Comparison of ENCODE assay signal across 8 cellular contexts in the genomic region with DNA sequence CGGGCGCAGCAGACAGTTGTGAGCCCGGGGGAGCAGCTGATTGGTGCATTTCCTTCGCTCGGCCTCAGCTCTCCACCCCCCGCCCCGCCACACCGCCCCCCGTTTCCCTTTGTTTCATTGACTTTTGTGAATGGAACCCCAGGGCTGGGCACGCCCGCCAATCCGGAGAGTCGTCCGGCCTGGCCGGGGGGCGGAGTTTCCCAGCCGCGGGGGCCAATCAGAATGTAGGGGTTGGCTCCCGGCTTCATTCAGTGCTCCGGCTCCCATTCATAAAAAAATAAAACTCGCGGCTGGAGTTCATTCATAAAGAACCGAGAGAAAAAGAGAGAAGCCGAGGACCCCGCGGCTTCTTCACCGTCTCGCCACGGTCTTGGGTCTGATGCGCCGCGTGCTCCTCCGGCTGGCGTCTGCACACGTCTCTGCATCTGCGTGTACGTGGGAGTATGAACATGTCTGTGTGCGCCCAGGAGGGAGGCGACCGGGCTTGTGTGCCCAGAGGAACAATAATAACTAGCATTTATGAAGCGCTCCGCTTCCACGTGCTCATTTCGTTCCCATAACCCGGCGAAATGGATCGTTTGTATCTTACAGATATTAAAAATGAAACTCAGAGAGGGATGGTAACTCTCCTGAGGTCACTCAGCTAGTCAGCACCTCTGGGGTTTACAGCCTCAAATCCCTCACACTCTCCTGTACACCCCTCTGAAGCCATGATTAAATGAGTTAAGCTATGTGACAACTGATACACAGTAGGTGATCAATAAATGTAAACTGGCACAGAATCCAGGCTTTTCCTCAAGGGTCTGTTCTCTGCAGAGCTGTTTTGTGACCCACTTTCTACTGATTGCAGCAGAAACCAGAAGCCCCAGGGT. TPM values are rescaled to one million over a fixed set of nuclear protein-coding genes. Genes with fewer than 3 reads are reported as not detected.
DNase-seq lines count a peak whose midpoint lies in the region; ATAC-seq and TF ChIP-seq lines count a peak whose summit lies in the region.

A gene (minus strand): TSS at position 24 of the 872 bp plus-strand sequence. CDS start 723 bp downstream, outside the sequence.

- H3K4me3 ChIP-seq in CD8-positive, alpha-beta memory T cell (ENCODE audit: low read length) = peak within 1 kb of the TSS; percentile 74
- H3K4me3 ChIP-seq in HUES64 (ENCODE audit: low read length) (peak within 1 kb of the TSS; percentile 76), PC-3 (ENCODE audit: low read length) (peak within 1 kb of the TSS; percentile 75), mucosa of rectum (ENCODE audit: low read length in 2 of 2) (peak within 1 kb of the TSS; percentile 64 to 71)

- POLR2A ChIA-PET in CD8-positive, alpha-beta memory T cell (lab: Charles Lee) = interaction anchor here (0.8 kb wide), 1 partner anchor 63 kb away, joined by 3 read pairs; a partner anchor contains a TSS
- POLR2A ChIA-PET in PC-3 (lab: Charles Lee; ENCODE audit: unreplicated experiment) = interaction anchor here (0.6 to 0.8 kb wide), 3 partner anchors 29 to 539 kb away, joined by 3 to 7 read pairs (median 4); no protein-coding TSS in a partner anchor

- peaks cover 51 to 62% of the 10 kb centered on the region in 2 donors for H3K27me3 Mint-ChIP-seq in CD8-positive, alpha-beta memory T cell

- no peaks in the 10 kb centered on the region for H3K9me3 Mint-ChIP-seq in CD8-positive, alpha-beta memory T cell

- peaks cover 33% of the 10 kb centered on the region for H3K79me2 ChIP-seq in PC-3 (ENCODE audit: low read length)

- peak; percentile 70 for ATAC-seq in GM21423 (IDR thresholded peaks at IDR 0.05; ENCODE audit: unreplicated experiment)
- peak; percentile 65 for ATAC-seq in PC-3

- peak within 1 kb of the TSS in 6 of 8 donors; percentile 14 to 80 (median 37) for H3K27ac Mint-ChIP-seq in CD8-positive, alpha-beta memory T cell

- peaks cover 21 to 22% (median 21%) of the 10 kb centered on the region in 3 donors for H3K4me1 Mint-ChIP-seq in CD8-positive, alpha-beta memory T cell

- H3K9me3 ChIP-seq in CD8-positive, alpha-beta memory T cell (ENCODE audit: low read length) = no peaks in the 10 kb centered on the region
- no peaks in the 10 kb centered on the region for H3K9me3 ChIP-seq in HUES64 (ENCODE audit: insufficient read depth, low read depth, low read length)
- H3K9me3 ChIP-seq in PC-3 (ENCODE audit: low read length) = no peaks in the 10 kb centered on the region
- no peaks in the 10 kb centered on the region for H3K9me3 ChIP-seq in mucosa of rectum (ENCODE audit: control insufficient read depth in 2 of 2, low read length in 2 of 2)

- peaks cover 47% of the 10 kb centered on the region for H3K27me3 ChIP-seq in CD8-positive, alpha-beta memory T cell (ENCODE audit: insufficient read depth, low read length, poor library complexity, severe bottlenecking)
- H3K27me3 ChIP-seq in HUES64 (ENCODE audit: insufficient read depth, low read length) = peaks cover 18% of the 10 kb centered on the region
- no peaks in the 10 kb centered on the region for H3K27me3 ChIP-seq in PC-3 (ENCODE audit: low read length)
- H3K27me3 ChIP-seq in mucosa of rectum (ENCODE audit: control insufficient read depth in 2 of 2, insufficient read depth in 2 of 2, low read length in 2 of 2) = peaks cover 12 to 24% of the 10 kb centered on the region in 2 donors

- no peak within 1 kb of the TSS for H3K27ac ChIP-seq in CD8-positive, alpha-beta memory T cell (ENCODE audit: low read depth, low read length)
- H3K27ac ChIP-seq in HUES64 (ENCODE audit: low read depth, low read length) = peak within 1 kb of the TSS; percentile 88
- H3K27ac ChIP-seq in PC-3 (ENCODE audit: low read length) = peak within 1 kb of the TSS; percentile 94
- H3K27ac ChIP-seq in mucosa of rectum (ENCODE audit: low read depth in 2 of 2, low read length in 2 of 2) = no peak within 1 kb of the TSS

- H3F3A ChIP-seq in PC-3 (ENCODE audit: low read length, unreplicated experiment) = no peaks in the 10 kb centered on the region

- H3K4me1 ChIP-seq in CD8-positive, alpha-beta memory T cell (ENCODE audit: insufficient read depth, low read length) = peaks cover 19% of the 10 kb centered on the region
- peaks cover 48% of the 10 kb centered on the region for H3K4me1 ChIP-seq in HUES64 (ENCODE audit: insufficient read depth, low read length)
- peaks cover 33% of the 10 kb centered on the region for H3K4me1 ChIP-seq in PC-3 (ENCODE audit: insufficient read depth, low read length)
- peaks cover 7 to 19% of the 10 kb centered on the region in 2 donors for H3K4me1 ChIP-seq in mucosa of rectum (ENCODE audit: control insufficient read depth in 2 of 2, insufficient read depth in 2 of 2, low read length in 2 of 2)

- H3K9me2 ChIP-seq in PC-3 (replicated peaks; ENCODE audit: low read length) = no peaks in the 10 kb centered on the region

- TSS peak; percentile 13 for BruUV-seq in PC-3 (replicated peaks; lab: Mats Ljungman, UMichigan)

- peak within 1 kb of the TSS; percentile 83 for H3K9ac ChIP-seq in HUES64 (ENCODE audit: low read depth, low read length)
- peak within 1 kb of the TSS; percentile 91 for H3K9ac ChIP-seq in PC-3 (ENCODE audit: low read length)
- H3K9ac ChIP-seq in mucosa of rectum (ENCODE audit: low read depth in 1 of 2, low read length in 2 of 2) = peak within 1 kb of the TSS in 1 of 2 donors; percentile 52

- CTCF ChIA-PET in CD8-positive, alpha-beta memory T cell (lab: Charles Lee) = no interaction called here
- CTCF ChIA-PET in PC-3 (lab: Charles Lee) = interaction anchor here (0.6 kb wide), 1 partner anchor 27 kb away, joined by 7 read pairs; no protein-coding TSS in a partner anchor

- H3K4me3 Mint-ChIP-seq in CD8-positive, alpha-beta memory T cell = peak within 1 kb of the TSS; percentile 75 to 93 (median 88)

- H3K36me3 Mint-ChIP-seq in CD8-positive, alpha-beta memory T cell = peaks cover 0 to 4% (median 0%) of the 10 kb centered on the region in 3 donors

- WGBS in HUES64 = 2% methylated on average over 47 of the region's 47 CpGs

- no peaks in the 10 kb centered on the region for H3K36me3 ChIP-seq in CD8-positive, alpha-beta memory T cell (ENCODE audit: insufficient read depth, low read length)
- H3K36me3 ChIP-seq in HUES64 (ENCODE audit: insufficient read depth, low read length) = no peaks in the 10 kb centered on the region
- H3K36me3 ChIP-seq in PC-3 (ENCODE audit: low read depth, low read length) = no peaks in the 10 kb centered on the region
- H3K36me3 ChIP-seq in mucosa of rectum (ENCODE audit: control insufficient read depth in 2 of 2, insufficient read depth in 2 of 2, low read length in 2 of 2) = no peaks in the 10 kb centered on the region

- peak; percentile 83 to 89 (median 84) for DNase-seq in CD8-positive, alpha-beta memory T cell
- peak; percentile 97 for DNase-seq in PC-3
- peak; percentile 87 for DNase-seq in activated T-cell treated with anti-CD3 and anti-CD28 coated beads, Interleukin-2, amount 50 U/mL, for 1 hour
- peak; percentile 73 to 77 for DNase-seq in erythroblast (lab: John Stamatoyannopoulos, UW)
- peak; percentile 60 to 76 for DNase-seq in stimulated activated CD8-positive, alpha-beta memory T cell treated with anti-CD3 and anti-CD28 coated beads, Interleukin-4, amount 100 ng/mL, for 1 hour (ENCODE audit: low read depth in 2 of 2, low spot score in 1 of 2)

- intact Hi-C loops in PC-3 (cut with micrococcal nuclease) = loop anchor here (1.0 kb wide), 3 partner anchors 10 to 39 kb away; no protein-coding TSS in a partner anchor

- peak within 1 kb of the TSS; percentile 90 for H3K4me2 ChIP-seq in PC-3 (ENCODE audit: low read length)

- TF ChIP-seq POLR2A in erythroblast (IDR thresholded peaks at IDR 0.05; ENCODE audit: low read length) = no peak

- no peak for TF ChIP-seq CTCF in PC-3 (conservative IDR thresholded peaks at IDR 0.05; ENCODE audit: low read depth, low read length)

- H4K20me1 ChIP-seq in PC-3 (ENCODE audit: low read length) = no peaks in the 10 kb centered on the region

- H2AFZ ChIP-seq in PC-3 (ENCODE audit: low read length) = peak within 1 kb of the TSS; percentile 86

RNA-seq across cellular contexts. Expression of the gene that starts here (rescaled TPM):
- total RNA-seq in CD8-positive, alpha-beta memory T cell = 1 to 10 TPM; 5.3 to 6.4 TPM
- 0.09 TPM for polyA plus RNA-seq in CD8-positive, alpha-beta memory T cell
- 86.7 TPM for polyA plus RNA-seq in HUES64 (2013, experiment 1 of 2)
- polyA plus RNA-seq in HUES64 (2013, experiment 2 of 2) = 87.0 TPM
- total RNA-seq in PC-3 (2014; rRNA removed) = 143 and 147 TPM in 2 replicates

Comparison
In these comparisons a context has a peak if more than half of its experiments do, and no peak if none do; other contexts are left out.
1. RNA of the gene that starts here (total RNA-seq): 143 to 147 TPM in PC-3; 5.3 to 6.4 TPM in CD8-positive, alpha-beta memory T cell; every median in the first group is over 10 times any median in the second.
2. H3K27ac ChIP-seq: peak in HUES64 (single experiment) and PC-3 (single experiment); none in CD8-positive, alpha-beta memory T cell (single experiment) and mucosa of rectum (0 of 2).
3. Peak in every context shown above with its lines, with median percentiles within 50 percentile points of each other: DNase-seq and H3K4me3 ChIP-seq.